In the genomic region with DNA sequence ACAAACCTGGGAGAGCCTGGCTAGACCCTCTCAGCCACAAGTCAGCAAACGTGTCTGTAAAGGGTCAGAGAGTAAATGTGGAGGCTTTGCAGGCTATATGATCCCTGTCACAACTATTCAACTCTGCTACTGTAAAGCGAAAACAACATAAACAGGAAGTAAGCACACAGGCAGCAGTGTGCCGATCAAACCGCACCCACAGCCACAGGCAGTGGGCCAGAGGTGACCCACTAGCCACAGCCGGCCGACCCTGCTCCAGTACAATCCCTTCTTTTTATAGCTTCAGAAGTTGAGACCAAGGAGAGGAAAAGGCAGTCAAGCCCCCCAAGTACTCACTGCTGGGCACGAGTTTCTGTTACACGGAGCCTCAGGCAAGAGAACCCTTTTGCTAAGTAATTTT, we compare ENCODE assay signal across 8 cellular contexts.
DNase-seq lines count a peak whose midpoint lies in the region; ATAC-seq, FAIRE-seq and TF ChIP-seq lines count a peak whose summit lies in the region.

No MANE protein-coding gene starts in this region.

- H3K4me1 Mint-ChIP-seq in glutamatergic neuron (ENCODE audit: low read depth, unreplicated experiment) = peaks cover 7% of the 10 kb centered on the region

- no peaks in the 10 kb centered on the region for H4K20me1 ChIP-seq in K562 (replicated peaks; ENCODE audit: control insufficient read depth, insufficient read depth, low read length)

- POLR2A ChIA-PET in K562 (lab: Yijun Ruan, JAX) = no interaction called here

- no peaks in the 10 kb centered on the region for H3K9me1 ChIP-seq in K562 (ENCODE audit: control insufficient read depth, insufficient read depth, low read length)

- peaks cover 2% of the 10 kb centered on the region for H3K9me3 Mint-ChIP-seq in glutamatergic neuron (ENCODE audit: unreplicated experiment)

- peaks cover 2% of the 10 kb centered on the region for H3K27me3 Mint-ChIP-seq in glutamatergic neuron (ENCODE audit: unreplicated experiment)

- H2AFZ ChIP-seq in K562 (ENCODE audit: low read depth, low read length) (peak overlapping the region; percentile 95), parathyroid adenoma (peak overlapping the region; percentile 45)

- no peaks in the 10 kb centered on the region for H3K36me3 ChIP-seq in K562 (ENCODE audit: control insufficient read depth, insufficient read depth, low read length)
- H3K36me3 ChIP-seq in parathyroid adenoma (ENCODE audit: control insufficient read depth, insufficient read depth, low read length) = no peaks in the 10 kb centered on the region

- in situ Hi-C loops in K562 (cut with MboI) = no loop called here

- TF ChIP-seq EP300 in K562 (IDR thresholded peaks at IDR 0.05; ENCODE audit: low read length) = no peak

- intact Hi-C loops in K562 (cut with micrococcal nuclease) = no loop called here

- TF ChIP-seq CTCF in K562 (IDR thresholded peaks at IDR 0.05 in 2 of 3, conservative IDR thresholded peaks at IDR 0.05 in 1 of 3; ENCODE audit: insufficient read depth in 2 of 3, low read depth in 1 of 3, low read length in 3 of 3) (no peak), parathyroid adenoma (IDR thresholded peaks at IDR 0.05) (no peak), glutamatergic neuron (IDR thresholded peaks at IDR 0.05; ENCODE audit: partially characterized antibody, unreplicated experiment) (no peak)

- H3K9me3 ChIP-seq in K562 (replicated peaks; ENCODE audit: control insufficient read depth, insufficient read depth, low read depth, low read length) = no peaks in the 10 kb centered on the region
- no peaks in the 10 kb centered on the region for H3K9me3 ChIP-seq in parathyroid adenoma (ENCODE audit: control insufficient read depth, low read length)

- no peak for TF ChIP-seq RAD21 in K562 (CRISPR knock-in tag; conservative IDR thresholded peaks at IDR 0.05 in 1 of 2, IDR thresholded peaks at IDR 0.05 in 1 of 2)

- no peaks in the 10 kb centered on the region for H3K36me3 Mint-ChIP-seq in glutamatergic neuron (ENCODE audit: unreplicated experiment)

- BruUV-seq in K562 (replicated peaks; lab: Mats Ljungman, UMichigan) = no TSS peak

- H3K4me3 ChIP-seq in K562 (no peak overlapping the region), parathyroid adenoma (ENCODE audit: low read depth, low read length) (no peak overlapping the region)

- no peak overlapping the region for H3K27ac Mint-ChIP-seq in glutamatergic neuron (ENCODE audit: unreplicated experiment)

- 16% methylated on average over 8 of the region's 8 CpGs for WGBS in K562 (ENCODE audit: insufficient coverage, low coverage, missing lambda C conversion rate)

- H3K9ac ChIP-seq in K562 (ENCODE audit: insufficient read depth in 1 of 2, low read depth in 2 of 2, low read length in 2 of 2) (peak overlapping the region; percentile 39 to 85; a peak in 2 of 4 replicates), parathyroid adenoma (no peak overlapping the region)

- DNase-seq in GM19238 (ENCODE audit: insufficient read length, low spot score) = peak; percentile 12
- peak in 2 of 4 experiments; percentile 10 to 44 for DNase-seq in K562 (ENCODE audit: extremely low read depth in 1 of 4, low spot score in 3 of 4)
- DNase-seq in AG08396 (ENCODE audit: low spot score) = no peak
- no peak for DNase-seq in UCSD-AML1 (lab: John Stamatoyannopoulos, UW; ENCODE audit: unreplicated experiment)
- no peak for DNase-seq in glutamatergic neuron

- H3K4me2 ChIP-seq in K562 (ENCODE audit: insufficient read depth, low read length) = peak overlapping the region; percentile 67
- H3K4me2 ChIP-seq in parathyroid adenoma (ENCODE audit: low read length) = peak overlapping the region; percentile 1

- ATAC-seq in HG03280 (IDR thresholded peaks at IDR 0.05; ENCODE audit: unreplicated experiment) = peak; percentile 89
- ATAC-seq in K562 = peak; percentile 78
- ATAC-seq in GM19467 (IDR thresholded peaks at IDR 0.05; ENCODE audit: unreplicated experiment) = no peak

- CTCF ChIA-PET in K562 (lab: Yijun Ruan, JAX; ENCODE audit: low intra/inter-chr PET ratio) = no interaction called here

- H3K79me2 ChIP-seq in K562 (ENCODE audit: control insufficient read depth, insufficient read depth, low read length) (no peaks in the 10 kb centered on the region), parathyroid adenoma (no peaks in the 10 kb centered on the region)

- H3K4me1 ChIP-seq in K562 (replicated peaks in 1 of 2; ENCODE audit: control insufficient read depth in 2 of 2, insufficient read depth in 2 of 2, low read length in 2 of 2) (peaks cover 9 to 13% of the 10 kb centered on the region in 2 experiments), parathyroid adenoma (no peaks in the 10 kb centered on the region)

- FAIRE-seq in K562 (lab: Jason Lieb, UNC) = no peak

- H3K27ac ChIP-seq in K562 (ENCODE audit: extremely low read depth, low read depth, low read length) (no peak overlapping the region), parathyroid adenoma (no peak overlapping the region)

- TF ChIP-seq POLR2A in K562 (conservative IDR thresholded peaks at IDR 0.05) = no peak

- H3K4me3 Mint-ChIP-seq in glutamatergic neuron (ENCODE audit: unreplicated experiment) = no peak overlapping the region

- H3K27me3 ChIP-seq in K562 (ENCODE audit: control insufficient read depth in 2 of 2, insufficient read depth in 2 of 2, low read length in 2 of 2) (peaks cover 0 to 13% of the 10 kb centered on the region in 2 experiments; a peak in 3 of 5 replicates), parathyroid adenoma (ENCODE audit: control insufficient read depth, insufficient read depth, low read length) (no peaks in the 10 kb centered on the region)

TF ChIP-seq in K562, 482 proteins besides CTCF, POLR2A, EP300 and RAD21 (continues in another document):
- TF ChIP-seq, protein P1, sequence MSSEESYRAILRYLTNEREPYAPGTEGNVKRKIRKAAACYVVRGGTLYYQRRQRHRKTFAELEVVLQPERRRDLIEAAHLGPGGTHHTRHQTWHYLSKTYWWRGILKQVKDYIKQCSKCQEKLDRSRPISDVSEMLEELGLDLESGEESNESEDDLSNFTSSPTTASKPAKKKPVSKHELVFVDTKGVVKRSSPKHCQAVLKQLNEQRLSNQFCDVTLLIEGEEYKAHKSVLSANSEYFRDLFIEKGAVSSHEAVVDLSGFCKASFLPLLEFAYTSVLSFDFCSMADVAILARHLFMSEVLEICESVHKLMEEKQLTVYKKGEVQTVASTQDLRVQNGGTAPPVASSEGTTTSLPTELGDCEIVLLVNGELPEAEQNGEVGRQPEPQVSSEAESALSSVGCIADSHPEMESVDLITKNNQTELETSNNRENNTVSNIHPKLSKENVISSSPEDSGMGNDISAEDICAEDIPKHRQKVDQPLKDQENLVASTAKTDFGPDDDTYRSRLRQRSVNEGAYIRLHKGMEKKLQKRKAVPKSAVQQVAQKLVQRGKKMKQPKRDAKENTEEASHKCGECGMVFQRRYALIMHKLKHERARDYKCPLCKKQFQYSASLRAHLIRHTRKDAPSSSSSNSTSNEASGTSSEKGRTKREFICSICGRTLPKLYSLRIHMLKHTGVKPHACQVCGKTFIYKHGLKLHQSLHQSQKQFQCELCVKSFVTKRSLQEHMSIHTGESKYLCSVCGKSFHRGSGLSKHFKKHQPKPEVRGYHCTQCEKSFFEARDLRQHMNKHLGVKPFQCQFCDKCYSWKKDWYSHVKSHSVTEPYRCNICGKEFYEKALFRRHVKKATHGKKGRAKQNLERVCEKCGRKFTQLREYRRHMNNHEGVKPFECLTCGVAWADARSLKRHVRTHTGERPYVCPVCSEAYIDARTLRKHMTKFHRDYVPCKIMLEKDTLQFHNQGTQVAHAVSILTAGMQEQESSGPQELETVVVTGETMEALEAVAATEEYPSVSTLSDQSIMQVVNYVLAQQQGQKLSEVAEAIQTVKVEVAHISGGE (CRISPR knock-in tag; IDR thresholded peaks at IDR 0.05) = peak in 1 of 3 experiments; percentile 78; a peak in 2 of 6 replicates
- TF ChIP-seq ZNF589 (CRISPR knock-in tag; IDR thresholded peaks at IDR 0.05; ENCODE audit: low read depth) = peak; percentile 71; the same call in 1 of the 2 replicates
- no peak for TF ChIP-seq GABPB2 (CRISPR knock-in tag; conservative IDR thresholded peaks at IDR 0.05)
- TF ChIP-seq, protein P2, sequence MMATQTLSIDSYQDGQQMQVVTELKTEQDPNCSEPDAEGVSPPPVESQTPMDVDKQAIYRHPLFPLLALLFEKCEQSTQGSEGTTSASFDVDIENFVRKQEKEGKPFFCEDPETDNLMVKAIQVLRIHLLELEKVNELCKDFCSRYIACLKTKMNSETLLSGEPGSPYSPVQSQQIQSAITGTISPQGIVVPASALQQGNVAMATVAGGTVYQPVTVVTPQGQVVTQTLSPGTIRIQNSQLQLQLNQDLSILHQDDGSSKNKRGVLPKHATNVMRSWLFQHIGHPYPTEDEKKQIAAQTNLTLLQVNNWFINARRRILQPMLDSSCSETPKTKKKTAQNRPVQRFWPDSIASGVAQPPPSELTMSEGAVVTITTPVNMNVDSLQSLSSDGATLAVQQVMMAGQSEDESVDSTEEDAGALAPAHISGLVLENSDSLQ (IDR thresholded peaks at IDR 0.05) = 0 out of 2 replicates have a peak, but pooled peaks have one; percentile 19
